8 cellular contexts compared by ENCODE assay signal in genomic region chr10:25582961-25583360, GRCh38.
"Had no signal": no experiment of that assay in that cellular context is flagged by ENCODE, and none has a peak within 500 bp of the region (broad histone marks: within the 10 kb centered on the region; RNA-seq: fewer than 3 reads in every experiment).

No MANE protein-coding gene starts in this region.

- DNase-seq: GM23248, GOT3, H7, H9, HCEC 1CT, HFFc6 had no signal

- ATAC-seq: GM23338, HCT116 had no signal
